Comparison of ENCODE assay signal across 8 cellular contexts in genomic region chr15:38564557-38565286, GRCh38. TPM values are rescaled to one million over a fixed set of nuclear protein-coding genes. Genes with fewer than 3 reads are reported as not detected.
DNase-seq lines count a peak whose midpoint lies in the region; ATAC-seq, FAIRE-seq and TF ChIP-seq lines count a peak whose summit lies in the region.

Gene RASGRP1, minus strand, starts transcription at chr15:38564814. Its CDS starts 186 bp downstream, at chr15:38564628.

- H3K27me3 ChIP-seq in Karpas-422 (ENCODE audit: low read length) (no peaks in the 10 kb centered on the region), HepG2 (ENCODE audit: control insufficient read depth in 1 of 2, insufficient read depth in 2 of 2, low read length in 2 of 2) (peaks cover 3 to 32% of the 10 kb centered on the region in 2 experiments; a peak in 4 of 5 replicates)

- ATAC-seq in GM21825 (IDR thresholded peaks at IDR 0.05; ENCODE audit: unreplicated experiment): peak; percentile 70
- ATAC-seq in HepG2: peak; percentile 90

- CTCF ChIA-PET in HepG2 (lab: Yijun Ruan, JAX; ENCODE audit: low intra/inter-chr PET ratio, low total read pairs): interaction anchor here (0.8 to 1.6 kb wide), 2 partner anchors 119 to 125 kb away, joined by 4 to 5 read pairs; no protein-coding TSS in a partner anchor

- BruUV-seq in HepG2 (replicated peaks; lab: Mats Ljungman, UMichigan): no TSS peak

- H3K9me2 ChIP-seq in Karpas-422 (replicated peaks; ENCODE audit: insufficient read depth, low read length): no peaks in the 10 kb centered on the region

- peak; percentile 41 for TF ChIP-seq CTCF in GM12872 (IDR thresholded peaks at IDR 0.05; ENCODE audit: insufficient read depth, low read depth, low read length)
- peak; percentile 52 for TF ChIP-seq CTCF in HepG2 (CRISPR knock-in tag; IDR thresholded peaks at IDR 0.05)
- no peak for TF ChIP-seq CTCF in D721Med (IDR thresholded peaks at IDR 0.05; ENCODE audit: insufficient read depth, missing control alignments)

- peak within 1 kb of the TSS; percentile 88 for H3K4me2 ChIP-seq in Karpas-422 (ENCODE audit: low read depth, low read length, poor library complexity, severe bottlenecking)
- H3K4me2 ChIP-seq in HepG2 (ENCODE audit: low read depth, low read length): peak within 1 kb of the TSS; percentile 70

- POLR2A ChIA-PET in HepG2 (lab: Yijun Ruan, JAX): interaction anchor here (1.2 kb wide), 1 partner anchor 111 kb away, joined by 3 read pairs; the partner anchor contains the start of gene FAM98B

- no peak for TF ChIP-seq RAD21 in HepG2 (CRISPR knock-in tag; IDR thresholded peaks at IDR 0.05)

- peak within 1 kb of the TSS; percentile 86 for H3K9ac ChIP-seq in Karpas-422 (ENCODE audit: low read length)
- no peak within 1 kb of the TSS for H3K9ac ChIP-seq in HepG2 (ENCODE audit: insufficient read depth, low read depth, low read length)

- H3K27ac ChIP-seq in Karpas-422 (ENCODE audit: low read length) (peak within 1 kb of the TSS; percentile 81), HepG2 (ENCODE audit: extremely low read length, insufficient read depth, low read length) (no peak within 1 kb of the TSS)

- no peak for TF ChIP-seq POLR2A in HepG2 (IDR thresholded peaks at IDR 0.05; ENCODE audit: insufficient read depth in 1 of 2, low read depth in 2 of 2, low read length in 2 of 2)

- H2AFZ ChIP-seq in Karpas-422 (ENCODE audit: low read length) (peak within 1 kb of the TSS; percentile 65; the same call in 1 of the 2 replicates), HepG2 (ENCODE audit: low read length) (no peak within 1 kb of the TSS)

- FAIRE-seq in HepG2 (lab: Jason Lieb, UNC) (no peak), D721Med (lab: Jason Lieb, UNC) (no peak)

- in situ Hi-C loops in HepG2 (cut with HindIII; ENCODE audit: extremely low pct_ligation_motif_present, low pct_unique_long_range_greater_than_20kb): no loop called here

- H4K20me1 ChIP-seq in Karpas-422 (ENCODE audit: insufficient read depth, low read depth, low read length) (no peaks in the 10 kb centered on the region), HepG2 (ENCODE audit: insufficient read depth, low read length) (no peaks in the 10 kb centered on the region)

- peaks cover 43% of the 10 kb centered on the region for H3K79me2 ChIP-seq in Karpas-422 (ENCODE audit: low read length)
- no peaks in the 10 kb centered on the region for H3K79me2 ChIP-seq in HepG2 (ENCODE audit: insufficient read depth, low read length)

- H3K4me3 ChIP-seq in Karpas-422 (ENCODE audit: low read length) (peak within 1 kb of the TSS; percentile 79), HepG2 (replicated peaks in 1 of 3; ENCODE audit: insufficient read depth in 1 of 3, low read depth in 2 of 3, low read length in 3 of 3) (peak within 1 kb of the TSS; percentile 47 to 69 (median 59))

- 7% methylated on average over 15 of the region's 85 CpGs for WGBS in HepG2 (ENCODE audit: low lambda C conversion rate)

- TF ChIP-seq EP300 in HepG2 (IDR thresholded peaks at IDR 0.05; ENCODE audit: low read depth in 2 of 2, low read length in 2 of 2) (no peak), HepG2 (CRISPR knock-in tag; IDR thresholded peaks at IDR 0.05; ENCODE audit: borderline replicate concordance) (no peak)

- H3K36me3 ChIP-seq in Karpas-422 (ENCODE audit: insufficient read depth, low read length) (peaks cover 18% of the 10 kb centered on the region), HepG2 (replicated peaks in 1 of 2; ENCODE audit: control insufficient read depth in 1 of 2, insufficient read depth in 2 of 2, low read length in 2 of 2) (no peaks in the 10 kb centered on the region)

- H3K9me3 ChIP-seq in Karpas-422 (ENCODE audit: low read length) (no peaks in the 10 kb centered on the region), HepG2 (ENCODE audit: low read length) (no peaks in the 10 kb centered on the region)

- intact Hi-C loops in HepG2 (cut with micrococcal nuclease; ENCODE audit: unreplicated experiment): loop anchor here (1.0 to 10.0 kb wide), 2 partner anchors 90 to 119 kb away; no protein-coding TSS in a partner anchor

- H3K4me1 ChIP-seq in Karpas-422 (ENCODE audit: low read length) (peaks cover 48% of the 10 kb centered on the region), HepG2 (ENCODE audit: insufficient read depth, low read length) (no peaks in the 10 kb centered on the region)

- DNase-seq in Karpas-422 (peak; percentile 93), HepG2 (ENCODE audit: low spot score) (peak; percentile 12), D721Med (ENCODE audit: insufficient read length, low spot score) (no peak)
- DNase-seq in activated CD4-positive, CD25-positive, alpha-beta regulatory T cell (lab: John Stamatoyannopoulos, UW): peak; percentile 73 to 83 (median 76)
- DNase-seq in central memory CD4-positive, alpha-beta T cell: peak; percentile 88
- DNase-seq in stimulated activated CD4-positive, alpha-beta T cell treated with anti-CD3 and anti-CD28 coated beads, Interleukin-4, amount 100 ng/mL, for 4 hours: peak; percentile 83 to 87

TF ChIP-seq in HepG2, 621 proteins besides CTCF, POLR2A, EP300 and RAD21 (continues in another document):
- TF ChIP-seq BRD4 (CRISPR knock-in tag; IDR thresholded peaks at IDR 0.05): no peak
- peak; percentile 27; the same call in 1 of the 2 replicates for TF ChIP-seq ARID4A (CRISPR knock-in tag; IDR thresholded peaks at IDR 0.05; ENCODE audit: borderline replicate concordance)
- no peak for TF ChIP-seq CCAR2 (optimal IDR thresholded peaks at IDR 0.05; ENCODE audit: low read depth, low read length)
- peak; percentile 26; the same call in 1 of the 2 replicates for TF ChIP-seq HNF1B (CRISPR knock-in tag; IDR thresholded peaks at IDR 0.05)

RNA-seq across cellular contexts. Expression of gene RASGRP1, which starts in this region (rescaled TPM):
- 51.2 and 71.1 TPM in 2 replicates for total RNA-seq in Karpas-422 (2014; rRNA removed; shearing (Covaris generic); ENCODE audit: low replicate concordance)
- total RNA-seq in HepG2 (2016; rRNA removed; fragmentation: Illumina TruSeq; extraction: Trizol): 0.07 TPM in 1 of 2 replicates, not detected in the other
- total RNA-seq in HepG2 (2016; cell fraction: cytosol; rRNA removed; fragmentation: Illumina TruSeq; extraction: Trizol; ENCODE audit: low read depth): not detected in 2 replicates
- 0.06 TPM in 1 of 2 replicates, not detected in the other for total RNA-seq in HepG2 (2016; cell fraction: insoluble cytoplasmic fraction; rRNA removed; fragmentation: Illumina TruSeq; extraction: Trizol)
- total RNA-seq in HepG2 (2016; cell fraction: membrane; rRNA removed; fragmentation: Illumina TruSeq; extraction: Trizol): 0.03 TPM in 1 of 2 replicates, not detected in the other
- total RNA-seq in HepG2 (2016; cell fraction: nucleus; rRNA removed; fragmentation: Illumina TruSeq; extraction: Trizol): 0.25 TPM in 1 of 2 replicates, not detected in the other
- polyA plus RNA-seq in HepG2 (2011; rRNA removed): not detected in 2 replicates
- 0.03 TPM in 2 replicates for polyA plus RNA-seq in HepG2 (2011; cell fraction: cytosol; rRNA removed)
- 0.10 and 0.12 TPM in 2 replicates for polyA plus RNA-seq in HepG2 (2011; cell fraction: nucleus; rRNA removed)
- polyA plus RNA-seq in HepG2 (2012): 0.03 and 0.11 TPM in 2 replicates
- not detected in 2 replicates for polyA plus RNA-seq in HepG2 (2016; cell fraction: cytosol; fragmentation: Illumina TruSeq; extraction: Trizol; ENCODE audit: low read depth)
- polyA plus RNA-seq in HepG2 (2016; cell fraction: insoluble cytoplasmic fraction; fragmentation: Illumina TruSeq; extraction: Trizol; ENCODE audit: low read depth): 0.04 TPM in 1 of 2 replicates, not detected in the other
- polyA plus RNA-seq in HepG2 (2016; cell fraction: membrane; fragmentation: Illumina TruSeq; extraction: Trizol; ENCODE audit: low read depth): not detected in 2 replicates
- polyA plus RNA-seq in HepG2 (2016; cell fraction: nucleus; fragmentation: Illumina TruSeq; extraction: Trizol; ENCODE audit: insufficient read depth, low read depth): not detected in 2 replicates
- 0.08 and 0.40 TPM in 2 replicates for polyA minus RNA-seq in HepG2 (2011; rRNA and poly(A)+ RNA removed; ENCODE audit: low replicate concordance)
- polyA minus RNA-seq in HepG2 (2011; cell fraction: cytosol; rRNA and poly(A)+ RNA removed): not detected in 2 replicates
- polyA minus RNA-seq in HepG2 (2011; cell fraction: nucleus; rRNA and poly(A)+ RNA removed): 0.13 TPM in 1 of 2 replicates, not detected in the other

Comparison
In these comparisons a context has a peak if more than half of its experiments do, and no peak if none do; other contexts are left out.
1. RNA of gene RASGRP1 (total RNA-seq): 51.2 to 71.1 TPM in Karpas-422; 0.03 to 0.25 TPM in HepG2; every median in the first group is over 10 times any median in the second.
2. Peak in DNase-seq, ATAC-seq, H3K4me3 ChIP-seq and H3K4me2 ChIP-seq in HepG2; RNA of the gene not detected or under 1 TPM.